Comparison of ENCODE assay signal across 8 cellular contexts in the genomic region with DNA sequence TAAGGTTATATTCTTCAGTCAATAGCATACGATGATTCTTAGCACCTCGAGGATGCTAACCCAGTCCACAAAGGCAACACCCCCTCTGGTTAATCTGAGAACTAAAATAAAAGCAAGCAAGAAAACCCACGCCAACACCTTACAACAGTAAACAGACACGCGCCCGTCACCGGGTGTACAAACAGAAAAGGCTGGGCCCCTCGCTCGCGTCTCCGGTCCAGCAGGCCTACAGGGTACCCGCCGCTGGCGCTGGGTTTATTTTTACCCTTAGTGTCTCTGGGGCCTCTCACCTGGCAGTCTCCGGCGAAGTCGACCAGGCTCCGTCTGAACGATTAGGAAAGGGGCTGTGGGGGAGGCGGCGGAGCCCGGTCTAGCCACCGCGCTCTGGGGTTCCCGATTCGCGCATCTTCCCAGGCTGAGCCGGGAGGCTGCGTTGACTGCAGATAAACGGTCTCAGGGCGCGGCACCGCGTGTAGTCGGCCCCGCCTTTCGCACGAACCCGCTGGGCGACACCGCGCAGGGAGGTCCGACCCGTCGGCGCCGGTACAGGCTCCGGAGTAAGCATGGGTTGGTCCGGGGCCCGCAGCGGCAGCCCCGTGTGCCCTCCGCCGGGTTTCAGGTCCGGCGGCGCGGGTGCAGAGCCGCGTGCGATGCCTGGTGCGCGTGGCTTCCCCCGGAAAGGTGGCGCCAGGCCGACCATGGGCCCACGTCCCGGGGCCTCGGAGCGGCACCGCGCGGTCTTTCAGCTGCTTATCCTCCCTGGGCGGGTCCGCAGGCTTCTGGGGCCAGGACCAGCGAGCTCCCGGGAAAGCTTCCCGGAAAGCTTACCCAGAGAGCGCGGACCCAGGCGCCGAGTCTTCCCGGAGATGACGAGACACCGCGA. TPM values are rescaled to one million over a fixed set of nuclear protein-coding genes. Genes with fewer than 3 reads are reported as not detected.
DNase-seq lines count a peak whose midpoint lies in the region; ATAC-seq and TF ChIP-seq lines count a peak whose summit lies in the region.

A gene with protein sequence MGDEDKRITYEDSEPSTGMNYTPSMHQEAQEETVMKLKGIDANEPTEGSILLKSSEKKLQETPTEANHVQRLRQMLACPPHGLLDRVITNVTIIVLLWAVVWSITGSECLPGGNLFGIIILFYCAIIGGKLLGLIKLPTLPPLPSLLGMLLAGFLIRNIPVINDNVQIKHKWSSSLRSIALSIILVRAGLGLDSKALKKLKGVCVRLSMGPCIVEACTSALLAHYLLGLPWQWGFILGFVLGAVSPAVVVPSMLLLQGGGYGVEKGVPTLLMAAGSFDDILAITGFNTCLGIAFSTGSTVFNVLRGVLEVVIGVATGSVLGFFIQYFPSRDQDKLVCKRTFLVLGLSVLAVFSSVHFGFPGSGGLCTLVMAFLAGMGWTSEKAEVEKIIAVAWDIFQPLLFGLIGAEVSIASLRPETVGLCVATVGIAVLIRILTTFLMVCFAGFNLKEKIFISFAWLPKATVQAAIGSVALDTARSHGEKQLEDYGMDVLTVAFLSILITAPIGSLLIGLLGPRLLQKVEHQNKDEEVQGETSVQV (minus strand): TSS at position 868 of the 883 bp plus-strand sequence. CDS start 9,211 bp downstream, outside the sequence.

- H3K27ac ChIP-seq in right lobe of liver = peak within 1 kb of the TSS; percentile 90 to 97 (median 97)

- no peaks in the 10 kb centered on the region for H3K27me3 ChIP-seq in right lobe of liver

- TF ChIP-seq CTCF in right lobe of liver (IDR thresholded peaks at IDR 0.05) = peak in 1 of 4 donors; percentile 3

- H3K9me3 ChIP-seq in right lobe of liver = no peaks in the 10 kb centered on the region

- peak within 1 kb of the TSS; percentile 71 to 75 (median 74) for H3K4me3 ChIP-seq in right lobe of liver

- DNase-seq in NK-92 treated with Interleukin-12 subunit alpha and Interleukin-12 subunit beta, amount 100 ng/mL, for 24 hours (lab: John Stamatoyannopoulos, UW) = peak; percentile 68
- DNase-seq in NK-92 (lab: John Stamatoyannopoulos, UW; ENCODE audit: unreplicated experiment) (no peak), NCI-H2171 (lab: John Stamatoyannopoulos, UW) (peak; percentile 36), dermis microvascular lymphatic vessel endothelial cell (ENCODE audit: low read depth in 2 of 2) (peak in 1 of 2 donors; percentile 65), right lobe of liver (peak; percentile 73 to 84 (median 79))
- peak; percentile 58 to 66 for DNase-seq in activated CD4-positive, alpha-beta T cell treated with anti-CD3 and anti-CD28 coated beads, Interleukin-2, amount 50 U/mL, for 4 hours
- peak; percentile 67 for DNase-seq in stimulated activated CD4-positive, alpha-beta T cell treated with anti-CD3 and anti-CD28 coated beads, Interleukin-4, amount 100 ng/mL, for 24 hours

- H3K4me1 ChIP-seq in right lobe of liver = peaks cover 0 to 22% (median 0%) of the 10 kb centered on the region in 4 donors

- ATAC-seq in HG02885 (IDR thresholded peaks at IDR 0.05; ENCODE audit: poor library complexity, unreplicated experiment) (peak; percentile 60), right lobe of liver (peak; percentile 62 to 81 (median 80))

- peaks cover 0 to 5% (median 0%) of the 10 kb centered on the region in 4 donors for H3K36me3 ChIP-seq in right lobe of liver

- peak; percentile 72 for TF ChIP-seq POLR2A in right lobe of liver (IDR thresholded peaks at IDR 0.05)

- intact Hi-C loops in right lobe of liver (cut with DNase I) = no loop called here

- WGBS in right lobe of liver (ENCODE audit: insufficient coverage, low coverage, low lambda C conversion rate, missing lambda C conversion rate) = 1% methylated on average over 16 of the region's 86 CpGs

RNA-seq across cellular contexts. Expression of the gene that starts here (rescaled TPM):
- total RNA-seq in dermis microvascular lymphatic vessel endothelial cell (17.8 and 18.5 TPM in 2 replicates), right lobe of liver (10 to 100 TPM; 27.9 to 49.1 (median 40.2) TPM)
